In genomic region chr10:101879456-101880189, GRCh38 we compare ENCODE assay signal across 16 cellular contexts. TPM values are rescaled to one million over a fixed set of nuclear protein-coding genes. Genes with fewer than 3 reads are reported as not detected.
DNase-seq lines count a peak whose midpoint lies in the region; ATAC-seq, FAIRE-seq and TF ChIP-seq lines count a peak whose summit lies in the region.
"Had no signal": no experiment of that assay in that cellular context is flagged by ENCODE, and none has a peak within 500 bp of the region (broad histone marks: within the 10 kb centered on the region; RNA-seq: fewer than 3 reads in every experiment).

No MANE protein-coding gene starts in this region.

- FAIRE-seq in bronchial epithelial cell (lab: Jason Lieb, UNC) = no peak

- no peaks in the 10 kb centered on the region for H3K27me3 ChIP-seq in ACC112 (ENCODE audit: insufficient read depth, low read length)
- no peaks in the 10 kb centered on the region for H3K27me3 ChIP-seq in bronchial epithelial cell (ENCODE audit: control insufficient read depth, insufficient read depth, low read length)
- H3K27me3 ChIP-seq in lung (ENCODE audit: control insufficient read depth, insufficient read depth) = no peaks in the 10 kb centered on the region
- H3K27me3 ChIP-seq in sigmoid colon = no peaks in the 10 kb centered on the region
- H3K27me3 ChIP-seq: BE2C had no signal

- H3K36me3 ChIP-seq in ACC112 (ENCODE audit: insufficient read depth, low read length) = no peaks in the 10 kb centered on the region
- H3K36me3 ChIP-seq in bronchial epithelial cell (ENCODE audit: control insufficient read depth, insufficient read depth, low read length) = no peaks in the 10 kb centered on the region
- H3K36me3 ChIP-seq in lung (ENCODE audit: control insufficient read depth in 2 of 2, insufficient read depth in 2 of 2, low read length in 2 of 2) = peaks cover 0 to 10% of the 10 kb centered on the region in 2 donors
- no peaks in the 10 kb centered on the region for H3K36me3 ChIP-seq in sigmoid colon
- H3K36me3 ChIP-seq: BE2C had no signal

- H2AFZ ChIP-seq in ACC112 (ENCODE audit: low read length, unreplicated experiment) = no peak overlapping the region
- H2AFZ ChIP-seq: parathyroid adenoma had no signal

- no peak for ATAC-seq in lung (ENCODE audit: insufficient read depth, low FRiP score)
- ATAC-seq in GM21381 (IDR thresholded peaks at IDR 0.05; ENCODE audit: unreplicated experiment) = no peak
- ATAC-seq in GM19351 (IDR thresholded peaks at IDR 0.05; ENCODE audit: unreplicated experiment) = no peak

- TF ChIP-seq CTCF in bronchial epithelial cell (IDR thresholded peaks at IDR 0.05; ENCODE audit: insufficient read depth, low read length, severe bottlenecking) (no peak), lung (IDR thresholded peaks at IDR 0.05; ENCODE audit: control extremely low read depth, extremely low read depth) (no peak), sigmoid colon (IDR thresholded peaks at IDR 0.05) (no peak)

- DNase-seq in HT1080 (ENCODE audit: low read depth) (peak; percentile 75), bronchial epithelial cell (ENCODE audit: low read depth) (peak; percentile 54), lung (ENCODE audit: low spot score) (no peak), sigmoid colon (no peak)
- no peak for DNase-seq in activated naive CD4-positive, alpha-beta T cell (lab: John Stamatoyannopoulos, UW)
- DNase-seq: activated CD4-positive, alpha-beta T cell treated with anti-CD3 and anti-CD28 coated beads, Interleukin-2, amount 10 ng/mL, durations not matched to agents 24 days and 14 days; activated effector memory CD4-positive, alpha-beta T cell treated with anti-CD3 and anti-CD28 coated beads, Interleukin-2, amount 50 U/mL, for 16 hours; BE2C; dermis blood vessel endothelial cell; NCI-H1694; NCI-H748 treated with DMSO at 0.1 percent for 48 hours; stimulated activated CD4-positive, alpha-beta T cell treated with anti-CD3 and anti-CD28 coated beads, Interleukin-4, amount 100 ng/mL, for 24 hours had no signal

- H3K4me3 ChIP-seq in ACC112 (ENCODE audit: low read depth, low read length) = peak overlapping the region; percentile 3; the same call in 1 of the 2 replicates
- no peak overlapping the region for H3K4me3 ChIP-seq in bronchial epithelial cell (ENCODE audit: low read depth, low read length)
- peak overlapping the region; percentile 23 for H3K4me3 ChIP-seq in lung
- H3K4me3 ChIP-seq in sigmoid colon = no peak overlapping the region

- peak overlapping the region; percentile 39 for H3K27ac ChIP-seq in ACC112 (ENCODE audit: low read depth, low read length)
- H3K27ac ChIP-seq in lung (ENCODE audit: low read depth in 1 of 2, low read length in 1 of 2) = no peak overlapping the region
- H3K27ac ChIP-seq in sigmoid colon = no peak overlapping the region
- H3K27ac ChIP-seq: parathyroid adenoma had no signal

- intact Hi-C loops in sigmoid colon (cut with DNase I) = no loop called here

- 91 to 97% methylated on average over 12 of the region's 12 CpGs for WGBS in lung, 2 donors
- WGBS in sigmoid colon, 2 donors = 89 to 91% methylated on average over 12 of the region's 12 CpGs

- TF ChIP-seq POLR2A in sigmoid colon (IDR thresholded peaks at IDR 0.05) = no peak

- H3K4me1 ChIP-seq in ACC112 (ENCODE audit: control insufficient read depth, insufficient read depth, low read length, unreplicated experiment) (peaks cover 17% of the 10 kb centered on the region), lung (ENCODE audit: control insufficient read depth in 2 of 2, insufficient read depth in 2 of 2, low read length in 2 of 2) (peaks cover 4 to 13% of the 10 kb centered on the region in 2 donors), sigmoid colon (peaks cover 0 to 12% (median 12%) of the 10 kb centered on the region in 4 donors)
- H3K4me1 ChIP-seq: BE2C, parathyroid adenoma had no signal

- H3K9me3 ChIP-seq in lung (ENCODE audit: control insufficient read depth in 2 of 2, insufficient read depth in 1 of 2, low read length in 1 of 2) (no peaks in the 10 kb centered on the region), sigmoid colon (no peaks in the 10 kb centered on the region)
- H3K9me3 ChIP-seq: BE2C had no signal

- no peaks in the 10 kb centered on the region for H3K79me2 ChIP-seq in ACC112 (ENCODE audit: control insufficient read depth, insufficient read depth, low read length, unreplicated experiment)

- TF ChIP-seq EP300 in sigmoid colon (IDR thresholded peaks at IDR 0.05) = no peak

RNA-seq across cellular contexts. Expression of gene KCNIP2, which starts 36.0 kb away (rescaled TPM):
- total RNA-seq in HT1080 (2014; rRNA removed; shearing (Covaris generic)) = 1.2 TPM in 1 of 2 replicates, not detected in the other
- not detected in 2 replicates for polyA plus RNA-seq in HT1080 (2015; cell fraction: cytosol; rRNA removed)
- polyA plus RNA-seq in HT1080 (2015; cell fraction: nucleus; rRNA removed) = 3.4 and 3.8 TPM in 2 replicates
- 0.51 TPM in 1 of 2 replicates, not detected in the other for total RNA-seq in bronchial epithelial cell
- 1 to 10 TPM; 2.6 to 3.1 TPM for total RNA-seq in lung
- polyA plus RNA-seq in lung = 1 to 10 TPM in 1 of 2 donors, under 1 TPM in 1; 0.37 to 1.6 TPM
- 1 to 10 TPM; 1.8 to 7.1 (median 2.6) TPM for total RNA-seq in sigmoid colon
- 1 to 10 TPM in 1 of 3 donors, not detected in 2; 3.3 TPM for polyA plus RNA-seq in sigmoid colon

Comparison
In these comparisons a context has a peak if more than half of its experiments do, and no peak if none do; other contexts are left out.
1. H3K4me3 ChIP-seq: peak in ACC112 (single experiment) and lung (single experiment); none in bronchial epithelial cell (single experiment) and sigmoid colon (0 of 4).
2. DNase-seq: peak in HT1080 (single experiment) and bronchial epithelial cell (single experiment); none in lung (single experiment), sigmoid colon (single experiment) and activated naive CD4-positive, alpha-beta T cell (0 of 4).